2 cellular contexts compared by ENCODE assay signal in genomic region chr14:45998554-45998953, GRCh38.
A peak's percentile ranks its signal among the peaks of the same experiment; 100 is the strongest.
TF ChIP-seq lines count a peak whose summit lies in the region.

No MANE protein-coding gene starts in this region.

TF ChIP-seq in GM23338, 12 proteins besides CTCF, POLR2A, EP300 and RAD21 (continued from another document):
- TF ChIP-seq ZNF462 (CRISPR knock-in tag; IDR thresholded peaks at IDR 0.05), result no peak
- TF ChIP-seq EZH2 (IDR thresholded peaks at IDR 0.05; ENCODE audit: low read depth, unreplicated experiment), result no peak
- no peak for TF ChIP-seq ETS1 (IDR thresholded peaks at IDR 0.05)

TF ChIP-seq in K562, 482 proteins besides CTCF, POLR2A, EP300 and RAD21 (continued from another document):
- TF ChIP-seq CEBPZ (IDR thresholded peaks at IDR 0.05; ENCODE audit: borderline replicate concordance, low read depth, low read length) (no peak), CTCFL (IDR thresholded peaks at IDR 0.05; ENCODE audit: borderline replicate concordance, insufficient read depth, low read depth, low read length, poor library complexity, severe bottlenecking) (no peak), TFE3 (CRISPR knock-in tag; IDR thresholded peaks at IDR 0.05) (peak; percentile 83), ZNF668 (CRISPR knock-in tag; IDR thresholded peaks at IDR 0.05) (no peak)
TF ChIP-seq in K562: peak in this region for 1.
